19 cellular contexts compared by ENCODE assay signal in genomic region chr16:984106-984505, GRCh38. TPM values are rescaled to one million over a fixed set of nuclear protein-coding genes. Genes with fewer than 3 reads are reported as not detected.
DNase-seq lines count a peak whose midpoint lies in the region; ATAC-seq, FAIRE-seq and TF ChIP-seq lines count a peak whose summit lies in the region.
"Had no signal": no experiment of that assay in that cellular context is flagged by ENCODE, and none has a peak within 500 bp of the region (broad histone marks: within the 10 kb centered on the region; RNA-seq: fewer than 3 reads in every experiment).

No MANE protein-coding gene starts in this region.

- H3K79me1 ChIP-seq in H1 (ENCODE audit: low read depth, low read length): peaks cover 2% of the 10 kb centered on the region; the same call in 1 of the 2 replicates
- H3K79me1 ChIP-seq in neuronal stem cell (ENCODE audit: low read depth, low read length): peaks cover 7% of the 10 kb centered on the region

- H3K4me2 ChIP-seq in H1 (ENCODE audit: insufficient read depth in 1 of 2, low read depth in 2 of 2, low read length in 2 of 2) (no peak overlapping the region), neuronal stem cell (ENCODE audit: insufficient read depth, low read length, poor library complexity, severe bottlenecking) (no peak overlapping the region)

- H3K23me2 ChIP-seq in H1 (ENCODE audit: low read depth, low read length): peaks cover 3% of the 10 kb centered on the region; the same call in 1 of the 2 replicates

- no peak for ATAC-seq in HG03460 (IDR thresholded peaks at IDR 0.05; ENCODE audit: unreplicated experiment)

- CTCF ChIA-PET in H1 (lab: Charles Lee; ENCODE audit: partially characterized antibody): interaction anchor here (0.5 kb wide), 1 partner anchor 139 kb away, joined by 3 read pairs; no protein-coding TSS in a partner anchor

- H3K27ac ChIP-seq in angular gyrus (ENCODE audit: low read depth, low read length): peak overlapping the region; percentile 60
- H3K27ac ChIP-seq in H1 (ENCODE audit: low read depth, low read length): no peak overlapping the region
- no peak overlapping the region for H3K27ac ChIP-seq in neuronal stem cell (replicated peaks; ENCODE audit: low read length)
- H3K27ac ChIP-seq in suprapubic skin: no peak overlapping the region
- H3K27ac ChIP-seq: Peyer's patch had no signal

- H3K14ac ChIP-seq in H1 (ENCODE audit: insufficient read length): no peak overlapping the region
- no peak overlapping the region for H3K14ac ChIP-seq in neuronal stem cell (ENCODE audit: low read length)

- H4K91ac ChIP-seq in H1 (replicated peaks; ENCODE audit: insufficient read length, low read length) (no peak overlapping the region), neuronal stem cell (ENCODE audit: low read depth, low read length, poor library complexity) (no peak overlapping the region)

- no peak overlapping the region for H2BK5ac ChIP-seq in H1 (ENCODE audit: low read depth, low read length)
- H2BK5ac ChIP-seq in neuronal stem cell (ENCODE audit: low read length): peak overlapping the region; percentile 53

- peaks cover 27 to 36% (median 34%) of the 10 kb centered on the region in 4 experiments for H3K27me3 ChIP-seq in H1 (replicated peaks in 1 of 4; ENCODE audit: control insufficient read depth in 3 of 4, extremely low read depth in 1 of 4, insufficient read depth in 3 of 4, low read length in 3 of 4)
- peaks cover 10 to 33% (median 11%) of the 10 kb centered on the region in 3 experiments for H3K27me3 ChIP-seq in neuronal stem cell (ENCODE audit: control insufficient read depth in 3 of 3, insufficient read depth in 3 of 3, low read depth in 1 of 3, low read length in 3 of 3)
- H3K27me3 ChIP-seq in suprapubic skin: peaks cover 95% of the 10 kb centered on the region

- H3K9ac ChIP-seq in H1 (replicated peaks in 1 of 4; ENCODE audit: extremely low read depth in 1 of 4, low read depth in 3 of 4, low read length in 3 of 4) (no peak overlapping the region), neuronal stem cell (ENCODE audit: low read depth, low read length, poor library complexity) (peak overlapping the region; percentile 44)

- TF ChIP-seq RAD21 in H1 (IDR thresholded peaks at IDR 0.05 in 1 of 2, conservative IDR thresholded peaks at IDR 0.05 in 1 of 2; ENCODE audit: low read depth in 2 of 2, low read length in 2 of 2): no peak

- H2AK5ac ChIP-seq in H1 (ENCODE audit: low read depth, low read length) (no peak overlapping the region), neuronal stem cell (ENCODE audit: low read depth, low read length) (peak overlapping the region; percentile 98)

- H3K4me1 ChIP-seq in H1 (replicated peaks in 1 of 4; ENCODE audit: control insufficient read depth in 3 of 4, insufficient read depth in 4 of 4, low read length in 3 of 4) (peaks cover 0 to 16% (median 7%) of the 10 kb centered on the region in 4 experiments; a peak in 6 of 7 replicates), neuronal stem cell (ENCODE audit: control insufficient read depth in 2 of 2, insufficient read depth in 1 of 2, low read depth in 1 of 2, low read length in 2 of 2) (peaks cover 21 to 22% of the 10 kb centered on the region in 2 donors), suprapubic skin (peaks cover 30% of the 10 kb centered on the region)

- H4K20me1 ChIP-seq in H1 (replicated peaks in 1 of 2; ENCODE audit: control insufficient read depth in 1 of 2, insufficient read depth in 2 of 2, low read length in 2 of 2): peaks cover 3 to 7% of the 10 kb centered on the region in 2 experiments

- H4K8ac ChIP-seq in H1 (ENCODE audit: extremely low read depth, insufficient read depth, low read length): 0 out of 2 replicates have a peak overlapping the region, but pooled peaks have one; percentile 35
- H4K8ac ChIP-seq in neuronal stem cell (ENCODE audit: low read depth, low read length): peak overlapping the region; percentile 1

- H3K18ac ChIP-seq in H1 (ENCODE audit: extremely low read depth, low read length): no peak overlapping the region
- H3K18ac ChIP-seq in neuronal stem cell (ENCODE audit: low read length): peak overlapping the region; percentile 99

- H2BK15ac ChIP-seq in H1 (ENCODE audit: low read length) (no peak overlapping the region), neuronal stem cell (ENCODE audit: low read length) (peak overlapping the region; percentile 89)

- POLR2A ChIA-PET in H1 (lab: Charles Lee; ENCODE audit: partially characterized antibody): no interaction called here

- no peak overlapping the region for H2AFZ ChIP-seq in H1 (ENCODE audit: low read length)
- no peak overlapping the region for H2AFZ ChIP-seq in neuronal stem cell (ENCODE audit: low read length)

- no peak for FAIRE-seq in H1 (lab: Jason Lieb, UNC)
- FAIRE-seq: H54, HTR-8/SVneo had no signal

- TF ChIP-seq CTCF in H1 (IDR thresholded peaks at IDR 0.05; ENCODE audit: control extremely low read depth in 1 of 3, insufficient read depth in 1 of 3, low read depth in 1 of 3, low read length in 3 of 3) (no peak), suprapubic skin (IDR thresholded peaks at IDR 0.05) (no peak)

- no peaks in the 10 kb centered on the region for H3K79me2 ChIP-seq in H1 (ENCODE audit: control insufficient read depth in 1 of 2, insufficient read depth in 2 of 2, low read length in 2 of 2)

- TF ChIP-seq POLR2A in H1 (IDR thresholded peaks at IDR 0.05; ENCODE audit: control extremely low read depth in 1 of 2, low read depth in 2 of 2, low read length in 2 of 2): no peak
- no peak for TF ChIP-seq POLR2A in suprapubic skin (IDR thresholded peaks at IDR 0.05)

- H2BK20ac ChIP-seq in H1 (ENCODE audit: low read length): no peak overlapping the region

- no peak for TF ChIP-seq EP300 in H1 (IDR thresholded peaks at IDR 0.05; ENCODE audit: borderline replicate concordance in 1 of 2, low read depth in 2 of 2, low read length in 2 of 2)
- no peak for TF ChIP-seq EP300 in suprapubic skin (IDR thresholded peaks at IDR 0.05)

- H2BK120ac ChIP-seq in H1 (replicated peaks; ENCODE audit: low read depth, low read length): no peak overlapping the region
- H2BK120ac ChIP-seq in neuronal stem cell (ENCODE audit: low read depth, low read length): peak overlapping the region; percentile 61

- H3K56ac ChIP-seq in H1 (replicated peaks; ENCODE audit: insufficient read length, low read depth, low read length): no peak overlapping the region

- H3K36me3 ChIP-seq in H1 (ENCODE audit: control insufficient read depth in 2 of 4, insufficient read depth in 4 of 4, low read length in 3 of 4) (peaks cover 0 to 6% (median 0%) of the 10 kb centered on the region in 4 experiments; a peak in 1 of 8 replicates), neuronal stem cell (replicated peaks in 1 of 2; ENCODE audit: control insufficient read depth in 2 of 2, insufficient read depth in 2 of 2, low read length in 2 of 2) (peaks cover 5 to 19% of the 10 kb centered on the region in 2 donors), suprapubic skin (no peaks in the 10 kb centered on the region)
- H3K36me3 ChIP-seq: BE2C, Peyer's patch had no signal

- H3K23ac ChIP-seq in H1 (ENCODE audit: insufficient read length) (no peak overlapping the region), neuronal stem cell (ENCODE audit: low read depth, low read length, poor library complexity) (no peak overlapping the region)

- DNase-seq in H1 (ENCODE audit: low read depth in 1 of 2, low spot score in 2 of 2) (no peak), neuronal stem cell (ENCODE audit: low spot score) (no peak), suprapubic skin (ENCODE audit: low spot score in 2 of 2) (no peak), EL (no peak), HPDE6-E6E7 (ENCODE audit: extremely low spot score) (no peak)
- DNase-seq: BE2C, DMS79, KG1, NCI-H1092, NCI-H1436, NCI-H2029, NCI-H2171, NCI-H345, NCI-H774, Peyer's patch had no signal

- no peak overlapping the region for H4K5ac ChIP-seq in H1 (ENCODE audit: insufficient read length, low read depth, low read length)

- no peak overlapping the region for H3K4me3 ChIP-seq in H1 (ENCODE audit: extremely low read depth in 1 of 4, insufficient read depth in 2 of 4, low read depth in 3 of 4, low read length in 4 of 4)
- H3K4me3 ChIP-seq in neuronal stem cell (ENCODE audit: low read length in 2 of 2): no peak overlapping the region
- peak overlapping the region; percentile 60 for H3K4me3 ChIP-seq in suprapubic skin
- H3K4me3 ChIP-seq: Peyer's patch had no signal

- no peak overlapping the region for H2BK12ac ChIP-seq in H1 (ENCODE audit: low read depth, low read length)
- no peak overlapping the region for H2BK12ac ChIP-seq in neuronal stem cell (ENCODE audit: low read length)

- 79% methylated on average over 15 of the region's 15 CpGs; no CpG with 5 or more reads in 1 of the 2 experiments for WGBS in H1 (ENCODE audit: extremely low coverage in 1 of 2, insufficient coverage in 1 of 2, insufficient read length in 1 of 2, insufficient replicate concordance in 2 of 2, low coverage in 1 of 2, low lambda C conversion rate in 2 of 2, missing lambda C conversion rate in 1 of 2), 2 experiments
- WGBS in neuronal stem cell (ENCODE audit: extremely low coverage in 2 of 2, insufficient read length in 2 of 2, insufficient replicate concordance in 1 of 2), 2 donors: no CpG with 5 or more reads among the region's 15 CpGs
- WGBS in suprapubic skin: 67% methylated on average over 6 of the region's 15 CpGs

- H3K4ac ChIP-seq in H1 (replicated peaks; ENCODE audit: insufficient read length, low read depth, low read length): no peak overlapping the region
- H3K4ac ChIP-seq in neuronal stem cell (ENCODE audit: low read length): no peak overlapping the region

- H3K9me3 ChIP-seq in H1 (ENCODE audit: insufficient read depth in 2 of 2, low read depth in 1 of 2, low read length in 1 of 2): no peaks in the 10 kb centered on the region
- no peaks in the 10 kb centered on the region for H3K9me3 ChIP-seq in neuronal stem cell (replicated peaks in 1 of 2; ENCODE audit: control insufficient read depth in 2 of 2, insufficient read depth in 1 of 2, low read depth in 1 of 2, low read length in 2 of 2)
- H3K9me3 ChIP-seq in suprapubic skin: no peaks in the 10 kb centered on the region
- H3K9me3 ChIP-seq: BE2C, Peyer's patch had no signal

RNA-seq across cellular contexts. Expression of gene SOX8, which starts 2.5 kb away (rescaled TPM):
- total RNA-seq in H1 (2021; fragmentation: NEBNext Ultra II Directional; extraction: Animal tissue kit (Norgen Biotek cat#: 25700)): 5.7 and 6.4 TPM in 2 replicates
- polyA plus RNA-seq in H1 (2011; rRNA removed): 2.2 and 4.5 TPM in 2 replicates
- 3.4 TPM for polyA plus RNA-seq in H1 (2011; cell fraction: cytosol; rRNA removed)
- polyA plus RNA-seq in H1 (2011; cell fraction: nucleus; rRNA removed): 6.4 TPM
- 2.6 to 3.6 TPM (median 3.4 TPM) in 4 replicates for polyA plus RNA-seq in H1 (2012, experiment 1 of 2)
- 3.8 TPM for polyA plus RNA-seq in H1 (2012, experiment 2 of 2)
- polyA plus RNA-seq in H1 (2013, experiment 1 of 2): 4.4 TPM
- polyA plus RNA-seq in H1 (2013, experiment 2 of 2): 4.6 TPM
- 0.51 and 1.2 TPM in 2 replicates for polyA minus RNA-seq in H1 (2011; rRNA and poly(A)+ RNA removed)
- 1.8 TPM for polyA minus RNA-seq in H1 (2011; cell fraction: cytosol; rRNA and poly(A)+ RNA removed)
- polyA minus RNA-seq in H1 (2011; cell fraction: nucleus; rRNA and poly(A)+ RNA removed): 3.5 TPM
- 5.1 TPM for polyA plus RNA-seq in neuronal stem cell (2013, experiment 1 of 2)
- 5.2 TPM for polyA plus RNA-seq in neuronal stem cell (2013, experiment 2 of 2)
- total RNA-seq in suprapubic skin: 10 to 100 TPM in 1 of 4 donors, 1 to 10 TPM in 3; 4.0 to 12.2 (median 7.3) TPM

RNA-seq across cellular contexts. Expression of gene LMF1, which starts 13.3 kb away (rescaled TPM):
- 3.5 and 5.1 TPM in 2 replicates for total RNA-seq in H1 (2021; fragmentation: NEBNext Ultra II Directional; extraction: Animal tissue kit (Norgen Biotek cat#: 25700))
- 9.0 and 9.1 TPM in 2 replicates for polyA plus RNA-seq in H1 (2011; rRNA removed)
- polyA plus RNA-seq in H1 (2011; cell fraction: cytosol; rRNA removed): 3.9 TPM
- 13.2 TPM for polyA plus RNA-seq in H1 (2011; cell fraction: nucleus; rRNA removed)
- polyA plus RNA-seq in H1 (2012, experiment 1 of 2): 3.0 to 6.8 TPM (median 5.8 TPM) in 4 replicates
- 4.3 TPM for polyA plus RNA-seq in H1 (2012, experiment 2 of 2)
- 4.6 TPM for polyA plus RNA-seq in H1 (2013, experiment 1 of 2)
- polyA plus RNA-seq in H1 (2013, experiment 2 of 2): 4.0 TPM
- 9.2 and 12.6 TPM in 2 replicates for polyA minus RNA-seq in H1 (2011; rRNA and poly(A)+ RNA removed)
- 2.3 TPM for polyA minus RNA-seq in H1 (2011; cell fraction: cytosol; rRNA and poly(A)+ RNA removed)
- polyA minus RNA-seq in H1 (2011; cell fraction: nucleus; rRNA and poly(A)+ RNA removed): 11.4 TPM
- polyA plus RNA-seq in neuronal stem cell (2013, experiment 1 of 2): 6.9 TPM
- polyA plus RNA-seq in neuronal stem cell (2013, experiment 2 of 2): 6.7 TPM
- 100 to 1,000 TPM in 1 of 4 donors, 10 to 100 TPM in 3; 32.1 to 117 (median 38.0) TPM for total RNA-seq in suprapubic skin
